In the genomic region with DNA sequence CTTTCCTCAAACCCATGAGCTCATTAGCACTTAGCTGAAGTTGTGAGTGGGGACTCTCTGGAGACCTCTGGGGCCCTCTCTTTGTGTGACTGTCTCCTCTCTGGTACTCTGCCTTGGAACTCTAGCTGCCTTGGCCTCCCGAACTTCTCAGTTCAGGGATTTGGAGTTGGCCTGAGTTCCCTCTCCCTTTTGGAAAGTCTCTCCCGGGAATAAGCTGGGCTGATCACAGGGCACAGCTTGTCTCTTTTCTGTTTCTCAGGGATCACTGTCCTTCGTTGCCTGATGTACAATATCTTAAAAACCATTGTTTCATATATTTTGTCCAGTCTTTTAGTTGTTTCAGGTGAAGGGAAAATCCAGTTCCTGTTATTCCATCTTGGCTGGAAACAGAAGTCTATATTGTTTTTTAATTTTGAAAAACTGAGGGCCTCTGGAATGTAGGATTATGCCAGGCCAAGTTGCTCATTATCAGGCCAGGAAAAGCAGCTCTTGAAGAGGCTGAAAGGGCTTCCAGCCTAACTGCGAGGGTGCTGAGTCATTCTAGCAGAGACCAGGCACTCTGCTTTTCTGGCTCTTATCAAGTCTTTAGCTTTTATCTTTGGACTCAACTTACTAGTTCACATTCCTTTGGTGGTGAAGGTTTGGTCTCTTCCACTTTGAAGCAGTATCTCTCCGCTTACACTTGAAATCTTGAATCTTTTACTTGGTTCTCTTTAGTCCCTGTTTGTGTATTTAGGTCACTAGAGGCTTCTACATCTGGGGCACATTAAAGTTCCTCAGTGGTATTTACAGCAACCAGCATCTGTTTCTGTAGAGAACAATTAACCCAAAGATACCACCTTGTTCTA, we compare ENCODE assay signal across 1 cellular context.
TF ChIP-seq lines count a peak whose summit lies in the region.

No MANE protein-coding gene starts in this region.

TF ChIP-seq in SK-N-SH, 30 proteins besides CTCF, POLR2A, EP300 and RAD21 (continued from another document):
- TF ChIP-seq, protein P1, sequence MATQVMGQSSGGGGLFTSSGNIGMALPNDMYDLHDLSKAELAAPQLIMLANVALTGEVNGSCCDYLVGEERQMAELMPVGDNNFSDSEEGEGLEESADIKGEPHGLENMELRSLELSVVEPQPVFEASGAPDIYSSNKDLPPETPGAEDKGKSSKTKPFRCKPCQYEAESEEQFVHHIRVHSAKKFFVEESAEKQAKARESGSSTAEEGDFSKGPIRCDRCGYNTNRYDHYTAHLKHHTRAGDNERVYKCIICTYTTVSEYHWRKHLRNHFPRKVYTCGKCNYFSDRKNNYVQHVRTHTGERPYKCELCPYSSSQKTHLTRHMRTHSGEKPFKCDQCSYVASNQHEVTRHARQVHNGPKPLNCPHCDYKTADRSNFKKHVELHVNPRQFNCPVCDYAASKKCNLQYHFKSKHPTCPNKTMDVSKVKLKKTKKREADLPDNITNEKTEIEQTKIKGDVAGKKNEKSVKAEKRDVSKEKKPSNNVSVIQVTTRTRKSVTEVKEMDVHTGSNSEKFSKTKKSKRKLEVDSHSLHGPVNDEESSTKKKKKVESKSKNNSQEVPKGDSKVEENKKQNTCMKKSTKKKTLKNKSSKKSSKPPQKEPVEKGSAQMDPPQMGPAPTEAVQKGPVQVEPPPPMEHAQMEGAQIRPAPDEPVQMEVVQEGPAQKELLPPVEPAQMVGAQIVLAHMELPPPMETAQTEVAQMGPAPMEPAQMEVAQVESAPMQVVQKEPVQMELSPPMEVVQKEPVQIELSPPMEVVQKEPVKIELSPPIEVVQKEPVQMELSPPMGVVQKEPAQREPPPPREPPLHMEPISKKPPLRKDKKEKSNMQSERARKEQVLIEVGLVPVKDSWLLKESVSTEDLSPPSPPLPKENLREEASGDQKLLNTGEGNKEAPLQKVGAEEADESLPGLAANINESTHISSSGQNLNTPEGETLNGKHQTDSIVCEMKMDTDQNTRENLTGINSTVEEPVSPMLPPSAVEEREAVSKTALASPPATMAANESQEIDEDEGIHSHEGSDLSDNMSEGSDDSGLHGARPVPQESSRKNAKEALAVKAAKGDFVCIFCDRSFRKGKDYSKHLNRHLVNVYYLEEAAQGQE (IDR thresholded peaks at IDR 0.05; ENCODE audit: low read depth, low read length): 0 out of 2 replicates have a peak, but pooled peaks have one; percentile 17
- TF ChIP-seq, protein P2, sequence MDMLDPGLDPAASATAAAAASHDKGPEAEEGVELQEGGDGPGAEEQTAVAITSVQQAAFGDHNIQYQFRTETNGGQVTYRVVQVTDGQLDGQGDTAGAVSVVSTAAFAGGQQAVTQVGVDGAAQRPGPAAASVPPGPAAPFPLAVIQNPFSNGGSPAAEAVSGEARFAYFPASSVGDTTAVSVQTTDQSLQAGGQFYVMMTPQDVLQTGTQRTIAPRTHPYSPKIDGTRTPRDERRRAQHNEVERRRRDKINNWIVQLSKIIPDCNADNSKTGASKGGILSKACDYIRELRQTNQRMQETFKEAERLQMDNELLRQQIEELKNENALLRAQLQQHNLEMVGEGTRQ (IDR thresholded peaks at IDR 0.05; ENCODE audit: borderline replicate concordance, low read depth, low read length): no peak
- no peak for TF ChIP-seq GATA2 (CRISPR knock-in tag; IDR thresholded peaks at IDR 0.05)
- TF ChIP-seq MEF2A (IDR thresholded peaks at IDR 0.05; ENCODE audit: borderline replicate concordance, low read depth): no peak
- TF ChIP-seq NFIC (IDR thresholded peaks at IDR 0.05; ENCODE audit: borderline replicate concordance): peak; percentile 80
- peak; percentile 59; the same call in 1 of the 2 replicates for TF ChIP-seq JUND (IDR thresholded peaks at IDR 0.05)
- no peak for TF ChIP-seq GABPA (IDR thresholded peaks at IDR 0.05; ENCODE audit: low read depth)
- TF ChIP-seq ELF1 (IDR thresholded peaks at IDR 0.05): 0 out of 2 replicates have a peak, but pooled peaks have one; percentile 14
- TF ChIP-seq RXRA (IDR thresholded peaks at IDR 0.05; ENCODE audit: borderline replicate concordance, low read depth): peak; percentile 38; the same call in 1 of the 2 replicates
- no peak for TF ChIP-seq SIN3A (IDR thresholded peaks at IDR 0.05; ENCODE audit: borderline replicate concordance, low read depth, low read length)
- peak; percentile 79 for TF ChIP-seq FOSL2 (IDR thresholded peaks at IDR 0.05; ENCODE audit: borderline replicate concordance, low read depth)
- TF ChIP-seq SMC3 (IDR thresholded peaks at IDR 0.05; ENCODE audit: low read depth, low read length): no peak
